In genomic region chr10:122392835-122393234, GRCh38 we compare ENCODE assay signal across 33 cellular contexts.
"Had no signal": no experiment of that assay in that cellular context is flagged by ENCODE, and none has a peak within 500 bp of the region (broad histone marks: within the 10 kb centered on the region; RNA-seq: fewer than 3 reads in every experiment).

No MANE protein-coding gene starts in this region.

- ATAC-seq: activated naive CD8-positive, alpha-beta T cell treated with anti-CD3 and anti-CD28 coated beads, Interleukin-2, amount 50 U/mL, for 24 hours; activated T-cell treated with anti-CD3 and anti-CD28 coated beads, Interleukin-2, amount 50 U/mL, for 4 hours had no signal

- H3K27me3 ChIP-seq: ascending aorta, cardiac muscle cell had no signal

- DNase-seq: activated B cell treated with CpG ODN at 0.5 μM for 24 hours; activated CD4-positive, alpha-beta memory T cell treated with anti-CD3 and anti-CD28 coated beads for 36 hours; activated CD4-positive, alpha-beta T cell treated with anti-CD3 and anti-CD28 coated beads for 4 hours; activated CD4-positive, alpha-beta T cell treated with anti-CD3 and anti-CD28 coated beads, Interleukin-2, amount 50 U/mL, for 1 hour; activated CD4-positive, CD25-positive, alpha-beta regulatory T cell treated with anti-CD3 and anti-CD28 coated beads, Interleukin-2, amount 50 U/mL, for 72 hours; activated CD8-positive, alpha-beta memory T cell treated with anti-CD3 and anti-CD28 coated beads, Interleukin-2, amount 50 U/mL, for 4 hours; activated gamma-delta T cell treated with Interleukin-2 at 50 U/mL for 16 hours; activated naive CD4-positive, alpha-beta T cell treated with anti-CD3 and anti-CD28 coated beads, Interleukin-2, amount 10 ng/mL, durations not matched to agents 7 days and 5 days; activated naive CD8-positive, alpha-beta T cell treated with anti-CD3 and anti-CD28 coated beads, Interleukin-2, amount 50 U/mL, for 24 hours; activated T-cell treated with anti-CD3 and anti-CD28 coated beads for 4 hours; activated T-cell treated with anti-CD3 and anti-CD28 coated beads, Interleukin-2, amount 50 U/mL, for 4 hours; amygdala; Karpas-422; KBM-7; NCI-H1105; NCI-H1417 treated with DMSO at 0.1 percent for 48 hours; NCI-H187 treated with DMSO at 0.1 percent for 48 hours; NCI-H2081; NCI-H226; NCI-H446 treated with DMSO at 0.1 percent for 48 hours; NCI-H524; PC-9; SHP77 treated with DMSO at 0.1 percent for 48 hours; SK-N-SH; T-helper 9 cell had no signal

- H3K9me3 ChIP-seq: ascending aorta, SJSA1, SK-N-SH had no signal

- H3K27me3 Mint-ChIP-seq: activated B cell treated with CpG ODN at 0.5 μM for 24 hours; activated CD4-positive, alpha-beta memory T cell treated with anti-CD3 and anti-CD28 coated beads for 36 hours; activated naive CD4-positive, alpha-beta T cell treated with anti-CD3 and anti-CD28 coated beads, Interleukin-2, amount 10 ng/mL, durations not matched to agents 7 days and 5 days; activated naive CD8-positive, alpha-beta T cell; activated naive CD8-positive, alpha-beta T cell treated with anti-CD3 and anti-CD28 coated beads, Interleukin-2, amount 50 U/mL, for 24 hours; IgD-negative memory B cell had no signal

- H3K4me3 ChIP-seq: ascending aorta, cardiac muscle cell, PC-9, SJSA1 had no signal

- H3K4me3 Mint-ChIP-seq: activated B cell treated with CpG ODN at 0.5 μM for 24 hours; activated CD4-positive, alpha-beta memory T cell treated with anti-CD3 and anti-CD28 coated beads for 36 hours; activated naive CD4-positive, alpha-beta T cell treated with anti-CD3 and anti-CD28 coated beads, Interleukin-2, amount 10 ng/mL, durations not matched to agents 7 days and 5 days; activated naive CD8-positive, alpha-beta T cell; activated naive CD8-positive, alpha-beta T cell treated with anti-CD3 and anti-CD28 coated beads, Interleukin-2, amount 50 U/mL, for 24 hours; activated T-cell treated with anti-CD3 and anti-CD28 coated beads, Interleukin-2, amount 50 U/mL, for 4 hours; activated T-helper 1 cell treated with anti-CD3 and anti-CD28 coated beads, Interleukin-12 subunit alpha, Interleukin-12 subunit beta, Interleukin-2, Interleukin-4 antibody, amounts not matched to agents 30 ng/mL and 10 ng/mL and 1 ng/mL, durations not matched to agents 14 hours and 24 hours and 36 hours; IgD-negative memory B cell; T-helper 1 cell treated with Interleukin-12 subunit alpha and Interleukin-12 subunit beta and Interleukin-4 antibody, amounts not matched to agents 30 μg/mL and 1 μg/mL, for 36 hours had no signal

- H3K27ac ChIP-seq: ascending aorta, cardiac muscle cell, PC-9, SJSA1, VCaP had no signal

- H3K4me1 ChIP-seq: SJSA1 had no signal

- H3K27ac Mint-ChIP-seq: activated B cell treated with CpG ODN at 0.5 μM for 24 hours; activated CD4-positive, alpha-beta memory T cell treated with anti-CD3 and anti-CD28 coated beads for 36 hours; activated naive CD4-positive, alpha-beta T cell treated with anti-CD3 and anti-CD28 coated beads, Interleukin-2, amount 10 ng/mL, durations not matched to agents 7 days and 5 days; activated naive CD8-positive, alpha-beta T cell; activated naive CD8-positive, alpha-beta T cell treated with anti-CD3 and anti-CD28 coated beads, Interleukin-2, amount 50 U/mL, for 24 hours; activated T-helper 1 cell treated with anti-CD3 and anti-CD28 coated beads, Interleukin-12 subunit alpha, Interleukin-12 subunit beta, Interleukin-2, Interleukin-4 antibody, amounts not matched to agents 30 ng/mL and 10 ng/mL and 1 ng/mL, durations not matched to agents 14 hours and 24 hours and 36 hours; IgD-negative memory B cell; T-helper 1 cell treated with Interleukin-12 subunit alpha and Interleukin-12 subunit beta and Interleukin-4 antibody, amounts not matched to agents 30 μg/mL and 1 μg/mL, for 36 hours had no signal
